9 cellular contexts compared by ENCODE assay signal in the genomic region with DNA sequence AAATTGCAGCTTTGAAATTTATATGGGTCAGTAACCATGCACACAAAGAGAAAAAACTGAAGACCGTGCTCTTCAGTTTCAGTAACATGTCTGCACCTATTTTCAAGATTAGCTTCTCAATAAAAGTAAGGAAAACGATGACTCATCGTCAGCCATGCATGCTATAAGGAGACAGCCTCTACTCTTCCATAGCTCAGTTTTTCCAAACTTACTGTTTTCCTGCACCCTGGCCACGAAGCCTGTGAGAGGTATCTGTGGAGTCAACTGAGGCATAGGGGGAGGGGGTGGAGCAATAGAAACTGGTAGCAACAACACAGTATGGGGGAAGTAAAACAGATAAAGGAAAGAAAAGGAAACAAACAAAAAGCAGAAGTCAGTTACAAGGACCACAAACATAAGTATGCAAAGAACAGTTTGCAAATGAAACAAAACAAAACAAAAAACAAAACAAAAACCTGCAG. TPM values are rescaled to one million over a fixed set of nuclear protein-coding genes. Genes with fewer than 3 reads are reported as not detected.
DNase-seq lines count a peak whose midpoint lies in the region; ATAC-seq, FAIRE-seq and TF ChIP-seq lines count a peak whose summit lies in the region.
"Had no signal": no experiment of that assay in that cellular context is flagged by ENCODE, and none has a peak within 500 bp of the region (broad histone marks: within the 10 kb centered on the region; RNA-seq: fewer than 3 reads in every experiment).

No MANE protein-coding gene starts in this region.

- H3K4me3 ChIP-seq in GM23248, result no peak overlapping the region
- no peak overlapping the region for H3K4me3 ChIP-seq in brain microvascular endothelial cell (ENCODE audit: low read depth, low read length)
- H3K4me3 ChIP-seq in upper lobe of right lung, result no peak overlapping the region
- H3K4me3 ChIP-seq in MG63, result no peak overlapping the region
- H3K4me3 ChIP-seq: Peyer's patch had no signal

- FAIRE-seq in GM12891 (lab: Jason Lieb, UNC), result peak; percentile 86

- intact Hi-C loops in upper lobe of right lung (cut with DNase I), result no loop called here
- intact Hi-C loops in Right ventricle myocardium superior (cut with DNase I), result no loop called here

- no peak overlapping the region for H3K4me2 ChIP-seq in GM23248 (ENCODE audit: unreplicated experiment)

- TF ChIP-seq POLR2A in GM12891 (IDR thresholded peaks at IDR 0.05; ENCODE audit: low read depth, low read length), result no peak

- 0 out of 2 replicates have a peak, but pooled peaks cover 8% of the 10 kb centered on the region for H3F3A ChIP-seq in GM23248 (ENCODE audit: insufficient read depth)

- H3K4me1 ChIP-seq in GM23248 (ENCODE audit: insufficient read depth), result no peaks in the 10 kb centered on the region
- H3K4me1 ChIP-seq in upper lobe of right lung, result no peaks in the 10 kb centered on the region
- H3K4me1 ChIP-seq: Peyer's patch had no signal

- no peaks in the 10 kb centered on the region for H3K9me2 ChIP-seq in GM23248 (ENCODE audit: insufficient read depth)

- peak; percentile 58 for ATAC-seq in upper lobe of right lung
- no peak for ATAC-seq in Right ventricle myocardium superior (ENCODE audit: poor library complexity)

- 93 to 95% methylated on average over 4 of the region's 4 CpGs for WGBS in GM23248 (ENCODE audit: low coverage in 1 of 2, low lambda C conversion rate in 2 of 2, missing lambda C conversion rate in 2 of 2), 2 experiments

- no peak overlapping the region for H3K27ac ChIP-seq in GM23248
- no peak overlapping the region for H3K27ac ChIP-seq in brain microvascular endothelial cell
- H3K27ac ChIP-seq in upper lobe of right lung, result no peak overlapping the region

- no peaks in the 10 kb centered on the region for H3K27me3 ChIP-seq in GM23248 (replicated peaks; ENCODE audit: insufficient read depth)
- H3K27me3 ChIP-seq in brain microvascular endothelial cell (replicated peaks), result no peaks in the 10 kb centered on the region
- H3K27me3 ChIP-seq in upper lobe of right lung, result no peaks in the 10 kb centered on the region
- no peaks in the 10 kb centered on the region for H3K27me3 ChIP-seq in MG63
- H3K27me3 ChIP-seq: Peyer's patch had no signal

- H3K79me2 ChIP-seq in GM23248 (ENCODE audit: insufficient read depth), result peaks cover 29% of the 10 kb centered on the region

- H3K9me3 ChIP-seq in GM23248 (ENCODE audit: low read depth) (no peaks in the 10 kb centered on the region), upper lobe of right lung (no peaks in the 10 kb centered on the region), MG63 (no peaks in the 10 kb centered on the region)
- H3K9me3 ChIP-seq: Peyer's patch had no signal

- DNase-seq in GM12891 (ENCODE audit: insufficient read length, low spot score) (no peak), GM23248 (peak; percentile 54), KBM-7 (peak; percentile 71), brain microvascular endothelial cell (peak; percentile 27), upper lobe of right lung (no peak), Right ventricle myocardium superior (no peak), DMS153 treated with DMSO at 0.1 percent for 48 hours (lab: John Stamatoyannopoulos, UW; ENCODE audit: unreplicated experiment) (no peak), MG63 (no peak)

- H4K20me1 ChIP-seq in GM23248 (ENCODE audit: insufficient read depth), result no peaks in the 10 kb centered on the region

- in situ Hi-C loops in GM23248 (cut with MboI), result no loop called here
- in situ Hi-C loops in KBM-7 (cut with MboI; ENCODE audit: low pct_unique_long_range_greater_than_20kb, low sequenced_read_pairs), result no loop called here
- in situ Hi-C loops in brain microvascular endothelial cell (cut with HindIII; ENCODE audit: low pct_ligation_motif_present, low sequenced_read_pairs), result no loop called here

- H3K9ac ChIP-seq in GM23248, result no peak overlapping the region

- H3K36me3 ChIP-seq in GM23248 (ENCODE audit: low read depth) (peaks cover 31% of the 10 kb centered on the region), brain microvascular endothelial cell (replicated peaks) (peaks cover 2% of the 10 kb centered on the region), upper lobe of right lung (peaks cover 26% of the 10 kb centered on the region), MG63 (peaks cover 5% of the 10 kb centered on the region; the same call in 1 of the 2 replicates)

- TF ChIP-seq CTCF in brain microvascular endothelial cell (IDR thresholded peaks at IDR 0.05; ENCODE audit: low read depth, low read length, missing control alignments) (no peak), upper lobe of right lung (IDR thresholded peaks at IDR 0.05) (no peak)

- H2AFZ ChIP-seq in GM23248, result no peak overlapping the region

TF ChIP-seq in GM12891, 5 proteins besides CTCF, POLR2A, EP300 and RAD21:
- TF ChIP-seq SPI1 (IDR thresholded peaks at IDR 0.05; ENCODE audit: low read depth, low read length) (peak; percentile 95), POU2F2 (IDR thresholded peaks at IDR 0.05; ENCODE audit: low read depth, low read length) (0 out of 2 replicates have a peak, but pooled peaks have one; percentile 15), TAF1 (IDR thresholded peaks at IDR 0.05; ENCODE audit: low read depth, low read length) (no peak), POLR2AphosphoS5 (IDR thresholded peaks at IDR 0.05; ENCODE audit: low read depth, low read length) (no peak)

RNA-seq across cellular contexts. Expression of a gene that starts 58.0 kb away (rescaled TPM):
- 12.6 TPM for polyA plus RNA-seq in GM12891 (2012; ENCODE audit: low read depth, missing spikeins)
- 4.0 and 5.1 TPM in 2 replicates for total RNA-seq in GM23248 (2014; rRNA removed; shearing (Covaris generic))
- 7.2 and 7.3 TPM in 2 replicates for polyA plus RNA-seq in GM23248 (2016; fragmentation: Nextera tagmentation; extraction: Ambion mirVana)
- 6.2 TPM for total RNA-seq in upper lobe of right lung
- 4.5 TPM for total RNA-seq in Right ventricle myocardium superior
- total RNA-seq in MG63 (2014; rRNA removed; shearing (Covaris generic); ENCODE audit: low replicate concordance), result 15.0 and 18.1 TPM in 2 replicates

Comparison
In these comparisons a context has a peak if more than half of its experiments do, and no peak if none do; other contexts are left out.
1. DNase-seq: peak in GM23248 (single experiment), KBM-7 (single experiment) and brain microvascular endothelial cell (single experiment); none in GM12891 (single experiment), upper lobe of right lung (single experiment), Right ventricle myocardium superior (single experiment), DMS153 treated with DMSO at 0.1 percent for 48 hours (single experiment) and MG63 (single experiment).